In the genomic region with DNA sequence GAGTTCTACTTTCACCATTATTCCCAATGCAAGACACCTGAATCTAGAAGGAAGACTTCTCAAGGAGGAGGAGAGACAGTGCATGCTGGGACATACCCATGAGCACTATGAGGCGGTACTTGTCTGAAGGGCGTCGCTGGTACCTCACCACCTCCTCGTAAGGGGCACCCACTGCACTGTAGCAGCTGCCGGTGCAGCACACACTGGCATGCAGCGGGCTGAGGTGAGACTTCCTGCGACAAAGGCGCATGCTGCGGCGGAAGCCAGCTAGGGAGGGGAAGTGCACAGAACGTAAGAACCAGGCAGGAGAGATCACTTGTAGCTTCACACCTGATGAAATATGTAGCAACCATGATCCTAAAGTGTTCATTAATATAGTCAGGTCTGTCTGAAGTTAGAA, we compare ENCODE assay signal across 18 cellular contexts. TPM values are rescaled to one million over a fixed set of nuclear protein-coding genes. Genes with fewer than 3 reads are reported as not detected.
"Had no signal": no experiment of that assay in that cellular context is flagged by ENCODE, and none has a peak within 500 bp of the region (broad histone marks: within the 10 kb centered on the region; RNA-seq: fewer than 3 reads in every experiment).

No MANE protein-coding gene starts in this region.

- H3K27ac ChIP-seq: colonic mucosa, epithelial cell of prostate, lower lobe of right lung, thyroid gland had no signal

- H3K4me1 ChIP-seq: colonic mucosa, lower lobe of right lung, thyroid gland had no signal

- H3K4me3 ChIP-seq: colonic mucosa, lower lobe of right lung, thyroid gland had no signal

- H3K36me3 Mint-ChIP-seq: activated naive CD4-positive, alpha-beta T cell treated with anti-CD3 and anti-CD28 coated beads, Interleukin-2, amount 50 U/mL, for 72 hours; mesothelial cell of epicardium had no signal

- DNase-seq: activated CD4-positive, alpha-beta T cell treated with anti-CD3 and anti-CD28 coated beads, Interleukin-2, amount 50 U/mL, for 4 hours; activated CD4-positive, CD25-positive, alpha-beta regulatory T cell treated with anti-CD3 and anti-CD28 coated beads, Interleukin-2, amount 50 U/mL, for 72 hours; activated T-cell treated with anti-CD3 and anti-CD28 coated beads, Interleukin-2, amount 50 U/mL, for 1 hour; colonic mucosa; effector CD4-positive, alpha-beta T cell; head of caudate nucleus; left colon; lower lobe of right lung; stimulated activated CD4-positive, alpha-beta T cell treated with anti-CD3 and anti-CD28 coated beads, Interleukin-12 subunit alpha, Interleukin-12 subunit beta, amount 100 ng/mL, for 4 hours; stimulated activated CD4-positive, alpha-beta T cell treated with anti-CD3 and anti-CD28 coated beads, Interleukin-2, amount 100 ng/mL, for 24 hours; T-helper 9 cell; thyroid gland had no signal

- H3K27ac Mint-ChIP-seq: activated naive CD4-positive, alpha-beta T cell treated with anti-CD3 and anti-CD28 coated beads, Interleukin-2, amount 50 U/mL, for 72 hours; activated T-helper 2 cell treated with anti-CD3 and anti-CD28 coated beads, Interferon-gamma antibody, Interleukin-2, Interleukin-4, amounts not matched to agents 10 μg/mL and 5 μg/mL and 100 μg/mL, durations not matched to agents 14 hours and 24 hours and 36 hours; mesothelial cell of epicardium had no signal

- H3K36me3 ChIP-seq: colonic mucosa, lower lobe of right lung, thyroid gland had no signal

- H3K4me3 Mint-ChIP-seq: mesothelial cell of epicardium had no signal

- H3K27me3 ChIP-seq: colonic mucosa, thyroid gland had no signal

- ATAC-seq: activated naive CD4-positive, alpha-beta T cell treated with anti-CD3 and anti-CD28 coated beads, Interleukin-2, amount 50 U/mL, for 72 hours; left colon had no signal

- H3K9me3 ChIP-seq: colonic mucosa, lower lobe of right lung, thyroid gland had no signal

- H3K9me3 Mint-ChIP-seq: activated naive CD4-positive, alpha-beta T cell treated with anti-CD3 and anti-CD28 coated beads, Interleukin-2, amount 50 U/mL, for 72 hours; activated T-helper 2 cell treated with anti-CD3 and anti-CD28 coated beads, Interferon-gamma antibody, Interleukin-2, Interleukin-4, amounts not matched to agents 10 μg/mL and 5 μg/mL and 100 μg/mL, durations not matched to agents 14 hours and 24 hours and 36 hours; mesothelial cell of epicardium had no signal

RNA-seq across cellular contexts. Expression of a gene that starts 42.3 kb away (rescaled TPM):
- total RNA-seq: activated naive CD4-positive, alpha-beta T cell treated with anti-CD3 and anti-CD28 coated beads, Interleukin-2, amount 50 U/mL, for 72 hours; activated T-helper 2 cell treated with anti-CD3 and anti-CD28 coated beads, Interferon-gamma antibody, Interleukin-2, Interleukin-4, amounts not matched to agents 10 μg/mL and 5 μg/mL and 100 μg/mL, durations not matched to agents 14 hours and 24 hours and 36 hours; cardiac septum; colonic mucosa; left colon; renal cortical epithelial cell; thyroid gland had no signal
